In the genomic region with DNA sequence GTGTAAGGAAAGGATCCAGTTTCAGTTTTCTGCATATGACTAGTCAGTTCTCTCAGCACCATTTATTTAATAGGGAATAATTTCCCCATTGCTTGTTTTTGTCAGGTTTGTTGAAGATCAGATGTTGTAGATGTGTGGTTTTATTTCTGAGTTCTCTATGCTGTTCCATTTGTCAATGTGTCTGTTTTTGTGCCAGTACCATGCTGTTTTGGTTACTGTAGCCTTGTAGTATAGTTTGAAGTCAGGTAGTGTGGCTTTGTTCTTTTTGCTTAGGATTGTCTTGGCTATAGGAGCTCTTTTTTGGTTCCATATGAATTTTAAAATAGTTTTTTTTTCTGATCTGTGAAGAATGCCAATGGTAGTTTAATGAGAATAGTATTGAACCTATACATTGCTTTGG, we compare ENCODE assay signal across 3 cellular contexts. TPM values are rescaled to one million over a fixed set of nuclear protein-coding genes. Genes with fewer than 3 reads are reported as not detected.
"Had no signal": no experiment of that assay in that cellular context is flagged by ENCODE, and none has a peak within 500 bp of the region (broad histone marks: within the 10 kb centered on the region; RNA-seq: fewer than 3 reads in every experiment).

No MANE protein-coding gene starts in this region.

RNA-seq across cellular contexts. Expression of gene CCDC187, which starts 17.1 kb away (rescaled TPM):
- total RNA-seq: LHCN-M2, M059J, MCF 10A had no signal
